ENCODE assay signal across 21 cellular contexts in genomic region chr2:239241431-239241830, GRCh38.
A peak's percentile ranks its signal among the peaks of the same experiment; 100 is the strongest.
DNase-seq lines count a peak whose midpoint lies in the region; ATAC-seq and TF ChIP-seq lines count a peak whose summit lies in the region.
"Had no signal": no experiment of that assay in that cellular context is flagged by ENCODE, and none has a peak within 500 bp of the region (broad histone marks: within the 10 kb centered on the region; RNA-seq: fewer than 3 reads in every experiment).

No MANE protein-coding gene starts in this region.

- peak overlapping the region in 57 of 59 donors; percentile 77 to 99 (median 94) for H3K27ac ChIP-seq in dorsolateral prefrontal cortex
- H3K27ac ChIP-seq: 22Rv1 had no signal

- H3K27me3 ChIP-seq in dorsolateral prefrontal cortex, result no peaks in the 10 kb centered on the region

- no peak for TF ChIP-seq CTCF in dorsolateral prefrontal cortex (IDR thresholded peaks at IDR 0.05 in 54 of 56, conservative IDR thresholded peaks at IDR 0.05 in 2 of 56; ENCODE audit: low read depth in 1 of 56, partially characterized antibody in 56 of 56)

- ATAC-seq in GM18873 (IDR thresholded peaks at IDR 0.05; ENCODE audit: low FRiP score, unreplicated experiment) (no peak), GM21576 (IDR thresholded peaks at IDR 0.05; ENCODE audit: unreplicated experiment) (no peak), HG02588 (IDR thresholded peaks at IDR 0.05; ENCODE audit: unreplicated experiment) (no peak)
- ATAC-seq: activated CD4-positive, alpha-beta T cell treated with anti-CD3 and anti-CD28 coated beads for 36 hours; activated T-helper 17 cell treated with anti-CD3 and anti-CD28 coated beads, Interleukin-2, amount 50 U/mL, for 72 hours; Panc1; stimulated activated naive CD8-positive, alpha-beta T cell treated with anti-CD3 and anti-CD28 coated beads, Interleukin-15, amount 100 ng/mL, for 72 hours had no signal

- DNase-seq in SIG-M5 treated with dmso at 0.1 percent for 504 hours (lab: John Stamatoyannopoulos, UW; ENCODE audit: unreplicated experiment), result peak; percentile 76
- no peak for DNase-seq in SIG-M5 (lab: John Stamatoyannopoulos, UW)
- peak; percentile 13 for DNase-seq in OCI-M1 (lab: John Stamatoyannopoulos, UW)
- no peak for DNase-seq in dorsolateral prefrontal cortex
- peak; percentile 37 for DNase-seq in superior temporal gyrus (ENCODE audit: extremely low spot score)
- DNase-seq: activated CD4-positive, alpha-beta T cell treated with anti-CD3 and anti-CD28 coated beads for 36 hours; cortex of kidney; NCI-H2029; NCI-H345; NCI-H82; nephron progenitor cell; SK-N-SH; stimulated activated CD4-positive, alpha-beta T cell treated with anti-CD3 and anti-CD28 coated beads, Interleukin-4, amount 100 ng/mL, for 24 hours; stimulated activated naive CD8-positive, alpha-beta T cell treated with anti-CD3 and anti-CD28 coated beads, Interleukin-15, amount 100 ng/mL, for 72 hours had no signal

- intact Hi-C loops in dorsolateral prefrontal cortex (cut with DNase I), result loop anchor here in 1 of 2 donors (5.0 kb wide), 2 partner anchors 51 to 101 kb away; no protein-coding TSS in a partner anchor

- H3K4me3 ChIP-seq in dorsolateral prefrontal cortex, result peak overlapping the region in 25 of 59 donors; percentile 8 to 57 (median 36)
- H3K4me3 ChIP-seq: smooth muscle cell had no signal

Comparison
In these comparisons a context has a peak if more than half of its experiments do, and no peak if none do; other contexts are left out.
1. DNase-seq: peak in SIG-M5 treated with dmso at 0.1 percent for 504 hours (single experiment), OCI-M1 (single experiment) and superior temporal gyrus (single experiment); none in SIG-M5 (single experiment) and dorsolateral prefrontal cortex (0 of 10).